ENCODE assay signal across 7 cellular contexts in the genomic region with DNA sequence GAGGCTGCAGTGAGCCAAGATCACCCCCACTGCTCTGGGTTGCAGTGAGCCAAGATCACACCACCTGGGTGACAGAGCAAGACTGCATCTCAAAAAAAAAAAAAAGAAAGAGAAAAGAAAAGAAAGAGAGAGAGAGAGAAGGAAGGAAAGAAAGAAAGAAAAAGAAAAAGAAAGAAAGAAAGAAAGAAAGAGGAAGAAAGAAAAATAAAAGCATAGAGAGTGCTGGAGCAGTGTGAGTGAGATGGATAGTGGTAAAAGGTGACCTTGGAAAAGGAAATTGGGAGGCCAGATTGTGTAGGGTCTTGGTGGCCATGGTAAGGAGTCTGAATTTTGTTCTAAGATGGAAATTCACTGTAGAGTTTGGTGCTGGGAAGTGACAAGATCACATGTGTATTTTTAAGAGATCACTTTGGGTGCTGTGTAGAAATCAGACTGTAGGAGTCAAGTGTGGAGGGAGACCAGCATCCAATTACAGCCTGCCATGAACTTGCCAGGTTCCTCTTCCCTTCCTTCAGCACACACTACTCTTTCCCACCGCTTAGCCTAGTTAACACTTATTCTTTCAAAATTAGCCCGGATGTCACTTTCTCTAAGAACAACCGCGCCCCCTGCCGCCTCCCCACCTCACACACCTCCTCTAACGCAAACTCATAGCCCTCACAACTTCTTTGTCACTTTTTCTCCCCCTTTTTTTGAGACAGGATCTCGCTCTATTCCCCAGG. TPM values are rescaled to one million over a fixed set of nuclear protein-coding genes. Genes with fewer than 3 reads are reported as not detected.
DNase-seq lines count a peak whose midpoint lies in the region; ATAC-seq and TF ChIP-seq lines count a peak whose summit lies in the region.

No MANE protein-coding gene starts in this region.

- no peak for TF ChIP-seq EP300 in upper lobe of left lung (IDR thresholded peaks at IDR 0.05)

- intact Hi-C loops in left ventricle myocardium inferior (cut with micrococcal nuclease): no loop called here

- H3K27ac ChIP-seq in left ventricle myocardium inferior (replicated peaks) (peak overlapping the region; percentile 92), upper lobe of left lung (peak overlapping the region; percentile 70 to 86 (median 82))

- DNase-seq in GM19240 (ENCODE audit: insufficient read length, low spot score): peak; percentile 76
- DNase-seq in NCI-H1417 (lab: John Stamatoyannopoulos, UW): peak; percentile 84 to 93 (median 86)
- DNase-seq in SKM-1 treated with dmso at 0.1 percent for 144 hours (lab: John Stamatoyannopoulos, UW; ENCODE audit: unreplicated experiment): peak; percentile 96
- DNase-seq in activated naive CD8-positive, alpha-beta T cell treated with anti-CD3 and anti-CD28 coated beads, Interleukin-2, amount 50 U/mL, for 24 hours: peak; percentile 84
- peak; percentile 79 for DNase-seq in left ventricle myocardium inferior
- no peak for DNase-seq in progenitor cell of endocrine pancreas (ENCODE audit: low spot score, unreplicated experiment)
- peak; percentile 86 to 87 for DNase-seq in upper lobe of left lung

- no peak for TF ChIP-seq POLR2A in upper lobe of left lung (IDR thresholded peaks at IDR 0.05)

- H3K27ac Mint-ChIP-seq in activated naive CD8-positive, alpha-beta T cell treated with anti-CD3 and anti-CD28 coated beads, Interleukin-2, amount 50 U/mL, for 24 hours: peak overlapping the region; percentile 89
- H3K27ac Mint-ChIP-seq in progenitor cell of endocrine pancreas: peak overlapping the region; percentile 97

- H3K4me1 Mint-ChIP-seq in activated naive CD8-positive, alpha-beta T cell treated with anti-CD3 and anti-CD28 coated beads, Interleukin-2, amount 50 U/mL, for 24 hours: peaks cover 38% of the 10 kb centered on the region
- H3K4me1 Mint-ChIP-seq in progenitor cell of endocrine pancreas (ENCODE audit: low read depth): peaks cover 14% of the 10 kb centered on the region

- H3K27me3 ChIP-seq in left ventricle myocardium inferior (ENCODE audit: low read depth) (no peaks in the 10 kb centered on the region), upper lobe of left lung (no peaks in the 10 kb centered on the region)

- H3K4me1 ChIP-seq in left ventricle myocardium inferior: peaks cover 21% of the 10 kb centered on the region
- peaks cover 20 to 31% (median 27%) of the 10 kb centered on the region in 4 donors for H3K4me1 ChIP-seq in upper lobe of left lung

- peak; percentile 60 for TF ChIP-seq CTCF in left ventricle myocardium inferior (IDR thresholded peaks at IDR 0.05; ENCODE audit: borderline replicate concordance)
- peak; percentile 37 for TF ChIP-seq CTCF in progenitor cell of endocrine pancreas (IDR thresholded peaks at IDR 0.05; ENCODE audit: unreplicated experiment)
- peak; percentile 27 to 65 (median 52) for TF ChIP-seq CTCF in upper lobe of left lung (IDR thresholded peaks at IDR 0.05)

- ATAC-seq in activated naive CD8-positive, alpha-beta T cell treated with anti-CD3 and anti-CD28 coated beads, Interleukin-2, amount 50 U/mL, for 24 hours: peak; percentile 40
- ATAC-seq in upper lobe of left lung (ENCODE audit: low FRiP score in 2 of 2): peak; percentile 71 to 79

- H3K36me3 ChIP-seq in left ventricle myocardium inferior (no peaks in the 10 kb centered on the region), upper lobe of left lung (no peaks in the 10 kb centered on the region)

- no peaks in the 10 kb centered on the region for H3K27me3 Mint-ChIP-seq in activated naive CD8-positive, alpha-beta T cell treated with anti-CD3 and anti-CD28 coated beads, Interleukin-2, amount 50 U/mL, for 24 hours
- H3K27me3 Mint-ChIP-seq in progenitor cell of endocrine pancreas: no peaks in the 10 kb centered on the region

- H3K9me3 ChIP-seq in left ventricle myocardium inferior (replicated peaks): no peaks in the 10 kb centered on the region
- H3K9me3 ChIP-seq in upper lobe of left lung: no peaks in the 10 kb centered on the region

- peaks cover 12% of the 10 kb centered on the region for H3K36me3 Mint-ChIP-seq in activated naive CD8-positive, alpha-beta T cell treated with anti-CD3 and anti-CD28 coated beads, Interleukin-2, amount 50 U/mL, for 24 hours (ENCODE audit: low read depth)
- no peaks in the 10 kb centered on the region for H3K36me3 Mint-ChIP-seq in progenitor cell of endocrine pancreas (ENCODE audit: insufficient read depth)

- no peaks in the 10 kb centered on the region for H3K9me3 Mint-ChIP-seq in activated naive CD8-positive, alpha-beta T cell treated with anti-CD3 and anti-CD28 coated beads, Interleukin-2, amount 50 U/mL, for 24 hours
- H3K9me3 Mint-ChIP-seq in progenitor cell of endocrine pancreas (ENCODE audit: low read depth): no peaks in the 10 kb centered on the region

- peak overlapping the region; percentile 95 for H3K4me3 Mint-ChIP-seq in activated naive CD8-positive, alpha-beta T cell treated with anti-CD3 and anti-CD28 coated beads, Interleukin-2, amount 50 U/mL, for 24 hours
- H3K4me3 Mint-ChIP-seq in progenitor cell of endocrine pancreas (ENCODE audit: low read depth): peak overlapping the region; percentile 82

- 0 to 2% methylated on average over 7 of the region's 7 CpGs for WGBS in upper lobe of left lung, 2 donors

- H3K4me3 ChIP-seq in left ventricle myocardium inferior: peak overlapping the region; percentile 80
- peak overlapping the region; percentile 30 to 63 (median 56) for H3K4me3 ChIP-seq in upper lobe of left lung

RNA-seq across cellular contexts. Expression of gene MTX1, which starts 17.9 kb away (rescaled TPM):
- total RNA-seq in left ventricle myocardium inferior: 18.0 TPM
- 38.1 and 38.7 TPM in 2 replicates for total RNA-seq in progenitor cell of endocrine pancreas
- 10 to 100 TPM; 23.0 to 68.4 (median 37.4) TPM for total RNA-seq in upper lobe of left lung

RNA-seq across cellular contexts. Expression of gene THBS3, which starts 18.7 kb away (rescaled TPM):
- total RNA-seq in left ventricle myocardium inferior (7.2 TPM), progenitor cell of endocrine pancreas (46.0 and 52.2 TPM in 2 replicates), upper lobe of left lung (10 to 100 TPM; 18.3 to 97.4 (median 27.6) TPM)

RNA-seq across cellular contexts. Expression of gene ENTREP3, which starts 28.9 kb away (rescaled TPM):
- total RNA-seq in left ventricle myocardium inferior (13.9 TPM), progenitor cell of endocrine pancreas (58.4 and 59.0 TPM in 2 replicates), upper lobe of left lung (10 to 100 TPM in 5 of 6 donors, 1 to 10 TPM in 1; 9.3 to 30.3 (median 20.6) TPM)

RNA-seq across cellular contexts. Expression of gene SCAMP3, which starts 35.8 kb away (rescaled TPM):
- total RNA-seq in left ventricle myocardium inferior: 57.1 TPM
- total RNA-seq in progenitor cell of endocrine pancreas: 53.1 and 57.1 TPM in 2 replicates
- 10 to 100 TPM; 61.5 to 96.1 (median 70.4) TPM for total RNA-seq in upper lobe of left lung

RNA-seq across cellular contexts. Expression of gene CLK2, which starts 47.0 kb away (rescaled TPM):
- 18.1 TPM for total RNA-seq in left ventricle myocardium inferior
- 102 and 106 TPM in 2 replicates for total RNA-seq in progenitor cell of endocrine pancreas
- 10 to 100 TPM; 32.7 to 92.2 (median 48.1) TPM for total RNA-seq in upper lobe of left lung
